8 cellular contexts compared by ENCODE assay signal in the genomic region with DNA sequence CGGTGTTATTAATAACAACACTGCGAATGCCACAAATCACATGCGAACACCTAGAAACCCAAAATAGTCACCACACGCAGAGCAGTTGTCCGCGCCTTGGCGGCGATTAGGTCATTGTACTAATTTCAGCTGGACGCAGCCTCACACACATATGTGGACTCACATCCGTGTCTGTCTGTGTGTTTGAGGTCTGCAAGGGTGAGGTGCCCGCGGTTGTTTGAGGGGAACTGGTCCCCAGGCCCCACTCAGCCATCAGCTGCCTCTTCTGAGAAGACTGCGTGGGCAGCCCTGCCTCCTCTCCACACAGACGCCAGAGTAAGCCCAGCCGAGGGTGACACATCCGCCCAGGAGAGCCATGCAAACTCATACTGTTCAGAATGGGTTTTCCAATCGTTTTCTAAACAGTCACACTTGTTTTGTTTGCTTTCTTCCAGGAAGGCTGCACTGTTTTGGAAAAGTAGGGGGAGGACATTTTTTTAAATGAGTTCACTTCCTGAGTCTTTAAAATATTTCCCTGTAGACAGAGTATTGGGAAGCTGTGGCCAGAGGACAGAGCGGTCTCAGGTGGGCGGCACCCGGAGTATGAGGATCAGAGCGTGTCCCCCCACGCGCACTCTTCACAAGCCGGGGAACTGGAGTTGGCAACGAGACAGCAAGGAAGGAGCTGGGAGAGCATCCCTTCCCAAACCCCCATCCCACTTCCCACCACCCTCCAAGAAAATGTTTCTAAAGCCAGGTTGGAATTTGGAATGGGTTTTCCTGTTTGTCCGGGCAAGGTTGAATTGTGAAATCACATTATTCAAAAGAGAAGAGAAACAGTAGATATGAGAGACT. TPM values are rescaled to one million over a fixed set of nuclear protein-coding genes. Genes with fewer than 3 reads are reported as not detected.
DNase-seq lines count a peak whose midpoint lies in the region; TF ChIP-seq lines count a peak whose summit lies in the region.

No MANE protein-coding gene starts in this region.

- 1 to 2% methylated on average over 26 of the region's 26 CpGs for WGBS in GM23248 (ENCODE audit: low coverage in 1 of 2, low lambda C conversion rate in 2 of 2, missing lambda C conversion rate in 2 of 2), 2 experiments
- WGBS in thymus, result 81% methylated on average over 26 of the region's 26 CpGs

- in situ Hi-C loops in GM23248 (cut with MboI), result no loop called here

- H3K9ac ChIP-seq in GM23248 (peak overlapping the region; percentile 92), fibroblast of lung (ENCODE audit: insufficient read depth, low read length) (peak overlapping the region; percentile 56)

- H3K9me2 ChIP-seq in GM23248 (ENCODE audit: insufficient read depth), result no peaks in the 10 kb centered on the region

- H2AFZ ChIP-seq in GM23248 (0 out of 2 replicates have a peak overlapping the region, but pooled peaks have one; percentile 19), fibroblast of lung (ENCODE audit: low read length) (no peak overlapping the region), osteoblast (ENCODE audit: low read length) (no peak overlapping the region)

- H3K4me2 ChIP-seq in GM23248 (ENCODE audit: unreplicated experiment) (peak overlapping the region; percentile 78), fibroblast of lung (ENCODE audit: extremely low read depth, insufficient read depth, low read length) (peak overlapping the region; percentile 79), osteoblast (ENCODE audit: insufficient read depth, low read length) (peak overlapping the region; percentile 78)

- H3K27me3 ChIP-seq in GM23248 (replicated peaks; ENCODE audit: insufficient read depth), result no peaks in the 10 kb centered on the region
- H3K27me3 ChIP-seq in fibroblast of lung (ENCODE audit: control insufficient read depth, insufficient read depth, low read length), result no peaks in the 10 kb centered on the region
- H3K27me3 ChIP-seq in osteoblast (ENCODE audit: insufficient read depth, low read length), result no peaks in the 10 kb centered on the region
- no peaks in the 10 kb centered on the region for H3K27me3 ChIP-seq in thymus (ENCODE audit: control insufficient read depth, insufficient read depth)

- H4K20me1 ChIP-seq in GM23248 (ENCODE audit: insufficient read depth), result no peaks in the 10 kb centered on the region
- H4K20me1 ChIP-seq in fibroblast of lung (ENCODE audit: control insufficient read depth, extremely low read depth, insufficient read depth, low read length), result no peaks in the 10 kb centered on the region
- H4K20me1 ChIP-seq in osteoblast (ENCODE audit: insufficient read depth, low read length), result no peaks in the 10 kb centered on the region

- peaks cover 50% of the 10 kb centered on the region for H3K4me1 ChIP-seq in GM23248 (ENCODE audit: insufficient read depth)
- peaks cover 43% of the 10 kb centered on the region for H3K4me1 ChIP-seq in fibroblast of lung (ENCODE audit: control insufficient read depth, extremely low read depth, insufficient read depth, low read length)
- peaks cover 42% of the 10 kb centered on the region for H3K4me1 ChIP-seq in osteoblast (ENCODE audit: insufficient read depth, low read length)
- peaks cover 2% of the 10 kb centered on the region for H3K4me1 ChIP-seq in thymus (ENCODE audit: control insufficient read depth, insufficient read depth, low read length)

- H3K9me3 ChIP-seq in GM23248 (ENCODE audit: low read depth) (no peaks in the 10 kb centered on the region), fibroblast of lung (ENCODE audit: control insufficient read depth, insufficient read depth, low read depth, low read length) (peaks cover 1% of the 10 kb centered on the region), osteoblast (ENCODE audit: low read depth, low read length) (no peaks in the 10 kb centered on the region), thymus (ENCODE audit: control insufficient read depth) (no peaks in the 10 kb centered on the region)

- H3K27ac ChIP-seq in GM23248 (peak overlapping the region; percentile 99), fibroblast of lung (ENCODE audit: insufficient read depth, low read length) (peak overlapping the region; percentile 97), osteoblast (ENCODE audit: low read depth, low read length) (peak overlapping the region; percentile 100), thymus (ENCODE audit: low read depth) (peak overlapping the region; percentile 68)

- peaks cover 57% of the 10 kb centered on the region for H3F3A ChIP-seq in GM23248 (ENCODE audit: insufficient read depth)

- H3K79me2 ChIP-seq in GM23248 (ENCODE audit: insufficient read depth) (no peaks in the 10 kb centered on the region), fibroblast of lung (ENCODE audit: control insufficient read depth, insufficient read depth, low read length) (no peaks in the 10 kb centered on the region), osteoblast (ENCODE audit: insufficient read depth, low read length) (no peaks in the 10 kb centered on the region)

- DNase-seq in GM12865 (ENCODE audit: low read depth) (peak; percentile 96), GM23248 (peak; percentile 98), MV-4-11 (lab: John Stamatoyannopoulos, UW) (peak; percentile 80), fibroblast of lung (ENCODE audit: low read depth in 2 of 2) (peak; percentile 67 to 97), osteoblast (ENCODE audit: insufficient read length, low spot score, missing footprints) (peak; percentile 95), HuH-7.5 (ENCODE audit: low spot score) (no peak)
- peak; percentile 60 for DNase-seq in activated CD8-positive, alpha-beta memory T cell treated with anti-CD3 and anti-CD28 coated beads, Interleukin-2, amount 50 U/mL, for 4 hours

- no peaks in the 10 kb centered on the region for H3K36me3 ChIP-seq in GM23248 (ENCODE audit: low read depth)
- no peaks in the 10 kb centered on the region for H3K36me3 ChIP-seq in fibroblast of lung (ENCODE audit: control insufficient read depth, insufficient read depth, low read length)
- no peaks in the 10 kb centered on the region for H3K36me3 ChIP-seq in osteoblast (ENCODE audit: insufficient read depth, low read length)
- H3K36me3 ChIP-seq in thymus (ENCODE audit: control insufficient read depth, insufficient read depth), result no peaks in the 10 kb centered on the region

- H3K4me3 ChIP-seq in GM12865 (ENCODE audit: low read depth, low read length) (peak overlapping the region; percentile 58), GM23248 (peak overlapping the region; percentile 61), fibroblast of lung (replicated peaks in 1 of 4; ENCODE audit: control extremely low read depth in 1 of 4, insufficient read depth in 1 of 4, low read depth in 3 of 4, low read length in 4 of 4) (peak overlapping the region in 1 of 4 experiments; percentile 30), osteoblast (ENCODE audit: insufficient read depth, low read length) (peak overlapping the region; percentile 51), thymus (ENCODE audit: low read length) (no peak overlapping the region)

- TF ChIP-seq CTCF in GM12865 (IDR thresholded peaks at IDR 0.05; ENCODE audit: insufficient read depth, low read depth, low read length, missing control alignments), result no peak
- no peak for TF ChIP-seq CTCF in fibroblast of lung (conservative IDR thresholded peaks at IDR 0.05 in 1 of 2, IDR thresholded peaks at IDR 0.05 in 1 of 2; ENCODE audit: low read depth in 1 of 2, low read length in 2 of 2)
- TF ChIP-seq CTCF in osteoblast (IDR thresholded peaks at IDR 0.05; ENCODE audit: extremely low read depth, low read depth, low read length), result no peak

RNA-seq across cellular contexts. Expression of a gene that starts 53.3 kb away (rescaled TPM):
- 85.0 and 103 TPM in 2 replicates for total RNA-seq in GM23248 (2014; rRNA removed; shearing (Covaris generic))
- polyA plus RNA-seq in GM23248 (2016; fragmentation: Nextera tagmentation; extraction: Ambion mirVana) (74.9 and 75.7 TPM in 2 replicates), fibroblast of lung (95.1 and 111 TPM in 2 replicates), thymus (76.8 TPM)
- total RNA-seq in fibroblast of lung (85.5 and 92.7 TPM in 2 replicates), osteoblast (108 and 110 TPM in 2 replicates)
- 97.4 and 104 TPM in 2 replicates for polyA plus RNA-seq in fibroblast of lung (2012)
- polyA minus RNA-seq in fibroblast of lung (ENCODE audit: low replicate concordance), result 23.2 and 53.4 TPM in 2 replicates
